26 cellular contexts compared by ENCODE assay signal in the genomic region with DNA sequence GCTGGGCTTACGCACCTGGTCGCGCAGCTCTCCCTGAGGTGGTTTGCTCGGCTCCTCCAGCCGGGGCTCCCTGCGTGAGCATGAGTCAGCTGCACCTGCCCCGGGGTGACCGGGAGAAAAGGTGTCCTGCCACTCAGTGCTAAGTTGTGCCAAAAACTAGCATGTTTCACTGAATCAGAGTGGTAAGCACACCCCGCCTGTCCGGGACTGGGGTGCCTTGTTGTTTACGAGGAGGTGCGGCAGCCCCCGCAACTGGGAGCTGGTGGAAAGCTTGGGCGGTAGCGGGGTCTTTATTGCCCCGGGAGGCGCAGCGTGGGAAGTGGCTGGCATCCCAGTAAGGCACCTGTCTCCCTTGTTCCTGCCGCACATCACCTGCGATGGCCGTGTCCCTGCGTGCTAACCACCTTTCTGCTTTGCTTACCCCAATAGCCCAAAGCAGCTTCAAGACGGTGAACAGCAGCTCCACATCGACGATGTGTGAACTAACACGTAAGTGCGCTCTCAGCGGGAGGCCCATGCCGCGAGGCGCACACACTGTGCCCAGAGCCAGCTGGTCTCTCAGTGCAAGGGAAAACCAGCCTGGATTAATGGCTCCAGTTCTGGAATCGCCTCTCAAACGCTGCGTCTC.
"Had no signal": no experiment of that assay in that cellular context is flagged by ENCODE, and none has a peak within 500 bp of the region (broad histone marks: within the 10 kb centered on the region; RNA-seq: fewer than 3 reads in every experiment).

No MANE protein-coding gene starts in this region.

- DNase-seq: activated CD4-positive, alpha-beta T cell treated with anti-CD3 and anti-CD28 coated beads, Interleukin-2, amount 10 ng/mL, durations not matched to agents 24 days and 14 days; activated CD4-positive, alpha-beta T cell treated with anti-CD3 and anti-CD28 coated beads, Interleukin-2, amount 50 U/mL, for 4 hours; activated CD8-positive, alpha-beta T cell treated with anti-CD3 and anti-CD28 coated beads, Interleukin-2, amount 10 ng/mL, durations not matched to agents 7 days and 5 days; activated gamma-delta T cell; activated naive CD4-positive, alpha-beta T cell treated with Interleukin-2 at 50 U/mL for 16 hours; activated naive CD8-positive, alpha-beta T cell treated with anti-CD3 and anti-CD28 coated beads, Interleukin-2, amount 10 ng/mL, durations not matched to agents 7 days and 5 days; activated T-cell treated with anti-CD3 and anti-CD28 coated beads, Interleukin-2, amount 50 U/mL, for 24 hours; adrenal gland; central memory CD4-positive, alpha-beta T cell; NCI-H1092 treated with DMSO at 0.1 percent for 48 hours; NCI-H1436; NCI-H1694; NCI-H2029; NCI-H2171 treated with DMSO at 0.1 percent for 48 hours; NCI-H345; NCI-H524 treated with DMSO at 0.1 percent for 48 hours; SHP77; SJCRH30; T1000; WERI-Rb-1 had no signal

- H3K27ac Mint-ChIP-seq: activated CD4-positive, alpha-beta T cell treated with anti-CD3 and anti-CD28 coated beads, Interleukin-2, amount 10 ng/mL, durations not matched to agents 24 days and 14 days; activated CD8-positive, alpha-beta T cell treated with anti-CD3 and anti-CD28 coated beads, Interleukin-2, amount 10 ng/mL, durations not matched to agents 7 days and 5 days; activated naive CD4-positive, alpha-beta T cell treated with anti-CD3 and anti-CD28 coated beads, Interleukin-2, amount 50 U/mL, for 24 hours; activated naive CD8-positive, alpha-beta T cell treated with anti-CD3 and anti-CD28 coated beads, Interleukin-2, amount 10 ng/mL, durations not matched to agents 7 days and 5 days; activated T-cell treated with anti-CD3 and anti-CD28 coated beads, Interleukin-2, amount 50 U/mL, for 24 hours; activated T-helper 2 cell treated with anti-CD3 and anti-CD28 coated beads, Interferon-gamma antibody, Interleukin-2, Interleukin-4, amounts not matched to agents 10 μg/mL and 5 μg/mL and 100 μg/mL, durations not matched to agents 14 hours and 24 hours and 36 hours; brain had no signal

- H3K27me3 ChIP-seq: adrenal gland, SJCRH30 had no signal

- H3K27ac ChIP-seq: adrenal gland, KMS-11, SJCRH30, SK-N-MC, WERI-Rb-1 had no signal

- H3K9me3 ChIP-seq: adrenal gland, SJCRH30 had no signal

- H3K4me1 Mint-ChIP-seq: activated CD4-positive, alpha-beta T cell treated with anti-CD3 and anti-CD28 coated beads, Interleukin-2, amount 10 ng/mL, durations not matched to agents 24 days and 14 days; activated naive CD4-positive, alpha-beta T cell treated with anti-CD3 and anti-CD28 coated beads, Interleukin-2, amount 50 U/mL, for 24 hours; activated naive CD8-positive, alpha-beta T cell treated with anti-CD3 and anti-CD28 coated beads, Interleukin-2, amount 10 ng/mL, durations not matched to agents 7 days and 5 days had no signal

- H3K4me2 ChIP-seq: KMS-11 had no signal

- ATAC-seq: activated CD8-positive, alpha-beta T cell treated with anti-CD3 and anti-CD28 coated beads, Interleukin-2, amount 10 ng/mL, durations not matched to agents 7 days and 5 days; Panc1 had no signal

- H3K4me1 ChIP-seq: adrenal gland, SJCRH30 had no signal

- H3K4me3 Mint-ChIP-seq: activated CD4-positive, alpha-beta T cell treated with anti-CD3 and anti-CD28 coated beads, Interleukin-2, amount 10 ng/mL, durations not matched to agents 24 days and 14 days; activated CD8-positive, alpha-beta T cell treated with anti-CD3 and anti-CD28 coated beads, Interleukin-2, amount 10 ng/mL, durations not matched to agents 7 days and 5 days; activated naive CD4-positive, alpha-beta T cell treated with anti-CD3 and anti-CD28 coated beads, Interleukin-2, amount 50 U/mL, for 24 hours; activated naive CD8-positive, alpha-beta T cell treated with anti-CD3 and anti-CD28 coated beads, Interleukin-2, amount 10 ng/mL, durations not matched to agents 7 days and 5 days; activated T-cell treated with anti-CD3 and anti-CD28 coated beads, Interleukin-2, amount 50 U/mL, for 24 hours; brain had no signal

- H3K9me3 Mint-ChIP-seq: activated CD4-positive, alpha-beta T cell treated with anti-CD3 and anti-CD28 coated beads, Interleukin-2, amount 10 ng/mL, durations not matched to agents 24 days and 14 days; activated naive CD4-positive, alpha-beta T cell treated with anti-CD3 and anti-CD28 coated beads, Interleukin-2, amount 50 U/mL, for 24 hours; activated naive CD8-positive, alpha-beta T cell treated with anti-CD3 and anti-CD28 coated beads, Interleukin-2, amount 10 ng/mL, durations not matched to agents 7 days and 5 days; activated T-cell treated with anti-CD3 and anti-CD28 coated beads, Interleukin-2, amount 50 U/mL, for 24 hours; activated T-helper 2 cell treated with anti-CD3 and anti-CD28 coated beads, Interferon-gamma antibody, Interleukin-2, Interleukin-4, amounts not matched to agents 10 μg/mL and 5 μg/mL and 100 μg/mL, durations not matched to agents 14 hours and 24 hours and 36 hours had no signal

- H3K36me3 Mint-ChIP-seq: activated naive CD4-positive, alpha-beta T cell treated with anti-CD3 and anti-CD28 coated beads, Interleukin-2, amount 50 U/mL, for 24 hours; activated naive CD8-positive, alpha-beta T cell treated with anti-CD3 and anti-CD28 coated beads, Interleukin-2, amount 10 ng/mL, durations not matched to agents 7 days and 5 days had no signal

- H3K9ac ChIP-seq: KMS-11 had no signal

- H3K36me3 ChIP-seq: adrenal gland, SJCRH30, WERI-Rb-1 had no signal

- H3K27me3 Mint-ChIP-seq: activated CD4-positive, alpha-beta T cell treated with anti-CD3 and anti-CD28 coated beads, Interleukin-2, amount 10 ng/mL, durations not matched to agents 24 days and 14 days; activated naive CD4-positive, alpha-beta T cell treated with anti-CD3 and anti-CD28 coated beads, Interleukin-2, amount 50 U/mL, for 24 hours; activated naive CD8-positive, alpha-beta T cell treated with anti-CD3 and anti-CD28 coated beads, Interleukin-2, amount 10 ng/mL, durations not matched to agents 7 days and 5 days; activated T-cell treated with anti-CD3 and anti-CD28 coated beads, Interleukin-2, amount 50 U/mL, for 24 hours; brain had no signal

- H3K4me3 ChIP-seq: adrenal gland, SJCRH30, SK-N-MC had no signal
